In genomic region chr1:244112646-244113045, GRCh38 we compare ENCODE assay signal across 23 cellular contexts.
DNase-seq lines count a peak whose midpoint lies in the region; ATAC-seq, FAIRE-seq and TF ChIP-seq lines count a peak whose summit lies in the region.
"Had no signal": no experiment of that assay in that cellular context is flagged by ENCODE, and none has a peak within 500 bp of the region (broad histone marks: within the 10 kb centered on the region; RNA-seq: fewer than 3 reads in every experiment).

No MANE protein-coding gene starts in this region.

- no peak overlapping the region for H3K4me3 ChIP-seq in astrocyte (ENCODE audit: insufficient read depth, low read depth, low read length)
- H3K4me3 ChIP-seq: HAP-1, lower lobe of right lung, upper lobe of left lung had no signal

- H3K9ac ChIP-seq in astrocyte (ENCODE audit: low read length): peak overlapping the region; percentile 58

- H3K27ac ChIP-seq in astrocyte (ENCODE audit: low read depth, low read length): peak overlapping the region; percentile 82
- H3K27ac ChIP-seq: 22Rv1, lower lobe of right lung, upper lobe of left lung had no signal

- ATAC-seq in GM21576 (IDR thresholded peaks at IDR 0.05; ENCODE audit: unreplicated experiment): no peak
- no peak for ATAC-seq in activated naive CD4-positive, alpha-beta T cell treated with anti-CD3 and anti-CD28 coated beads, Interleukin-2, amount 50 U/mL, for 72 hours
- ATAC-seq: effector memory CD8-positive, alpha-beta T cell; HepG2; lower lobe of right lung had no signal

- CTCF ChIA-PET in HEK293T (lab: Yijun Ruan, JAX): no interaction called here

- DNase-seq in A172 (ENCODE audit: low spot score) (peak; percentile 88), HEK293T (ENCODE audit: extremely low spot score) (no peak), astrocyte (ENCODE audit: low read depth) (peak; percentile 93), glomerular visceral epithelial cell (ENCODE audit: extremely low spot score) (peak; percentile 83), NCI-H1417 treated with DMSO at 0.1 percent for 48 hours (lab: John Stamatoyannopoulos, UW) (no peak)
- DNase-seq in stimulated activated CD4-positive, alpha-beta T cell treated with anti-CD3 and anti-CD28 coated beads, Interleukin-12 subunit alpha, Interleukin-12 subunit beta, amount 100 ng/mL, for 4 hours: no peak
- no peak for DNase-seq in activated naive CD4-positive, alpha-beta T cell treated with anti-CD3 and anti-CD28 coated beads, Interleukin-2, amount 50 U/mL, for 72 hours (ENCODE audit: low spot score in 2 of 2)
- DNase-seq: activated CD4-positive, alpha-beta T cell treated with anti-CD3 and anti-CD28 coated beads for 4 hours; activated naive CD4-positive, alpha-beta T cell; effector memory CD8-positive, alpha-beta T cell; lower lobe of right lung; NCI-H1930; NCI-H69; OCI-M1; stimulated activated naive CD4-positive, alpha-beta T cell treated with Interleukin-2 at 50 U/mL for 16 hours; upper lobe of left lung had no signal

- no peak for TF ChIP-seq CTCF in astrocyte (IDR thresholded peaks at IDR 0.05; ENCODE audit: insufficient read depth, low read depth, low read length)

- H4K20me1 ChIP-seq in astrocyte (ENCODE audit: insufficient read depth, low read length): no peaks in the 10 kb centered on the region

- no peaks in the 10 kb centered on the region for H3K36me3 ChIP-seq in astrocyte (ENCODE audit: insufficient read depth, low read length)
- H3K36me3 ChIP-seq: HAP-1, lower lobe of right lung, upper lobe of left lung had no signal

- H3K9me3 Mint-ChIP-seq in astrocyte (ENCODE audit: unreplicated experiment): no peaks in the 10 kb centered on the region
- H3K9me3 Mint-ChIP-seq in activated naive CD4-positive, alpha-beta T cell treated with anti-CD3 and anti-CD28 coated beads, Interleukin-2, amount 50 U/mL, for 72 hours: peaks cover 0 to 5% of the 10 kb centered on the region in 2 donors
- H3K9me3 Mint-ChIP-seq: effector memory CD8-positive, alpha-beta T cell had no signal

- H3K9me3 ChIP-seq in astrocyte (ENCODE audit: insufficient read depth, low read depth, low read length): no peaks in the 10 kb centered on the region
- H3K9me3 ChIP-seq: HAP-1, lower lobe of right lung, upper lobe of left lung had no signal

- FAIRE-seq in astrocyte (lab: Jason Lieb, UNC): no peak
- FAIRE-seq: bronchial epithelial cell, GM12892, HepG2 had no signal

- no peaks in the 10 kb centered on the region for H3K36me3 Mint-ChIP-seq in astrocyte (ENCODE audit: low read depth, unreplicated experiment)
- H3K36me3 Mint-ChIP-seq in activated naive CD4-positive, alpha-beta T cell treated with anti-CD3 and anti-CD28 coated beads, Interleukin-2, amount 50 U/mL, for 72 hours: no peaks in the 10 kb centered on the region

- H2AFZ ChIP-seq in astrocyte (ENCODE audit: low read depth, low read length): no peak overlapping the region

- peaks cover 30% of the 10 kb centered on the region for H3K4me1 ChIP-seq in astrocyte (ENCODE audit: insufficient read depth, low read length)
- H3K4me1 ChIP-seq: lower lobe of right lung, upper lobe of left lung had no signal

- H3K27ac Mint-ChIP-seq in astrocyte (ENCODE audit: unreplicated experiment): peak overlapping the region; percentile 97
- no peak overlapping the region for H3K27ac Mint-ChIP-seq in activated naive CD4-positive, alpha-beta T cell treated with anti-CD3 and anti-CD28 coated beads, Interleukin-2, amount 50 U/mL, for 72 hours
- H3K27ac Mint-ChIP-seq: effector memory CD8-positive, alpha-beta T cell had no signal

- no peaks in the 10 kb centered on the region for H3K79me2 ChIP-seq in astrocyte (ENCODE audit: insufficient read depth, low read length)

- no peak overlapping the region for H3K4me3 Mint-ChIP-seq in astrocyte (ENCODE audit: unreplicated experiment)
- H3K4me3 Mint-ChIP-seq: effector memory CD8-positive, alpha-beta T cell; nephron had no signal

- H3K4me2 ChIP-seq in astrocyte (ENCODE audit: low read length): peak overlapping the region; percentile 49

- H3K27me3 Mint-ChIP-seq in astrocyte (ENCODE audit: low read depth, unreplicated experiment): peaks cover 8% of the 10 kb centered on the region

- POLR2A ChIA-PET in HEK293T (lab: Yijun Ruan, JAX): no interaction called here

- H3K27me3 ChIP-seq in astrocyte (ENCODE audit: insufficient read depth, low read length): no peaks in the 10 kb centered on the region
- H3K27me3 ChIP-seq: upper lobe of left lung had no signal

- H3K4me1 Mint-ChIP-seq in astrocyte (ENCODE audit: low read depth, unreplicated experiment): peaks cover 39% of the 10 kb centered on the region

TF ChIP-seq in HEK293T, 16 proteins besides CTCF, POLR2A, EP300 and RAD21:
- TF ChIP-seq FOXA1 (IDR thresholded peaks at IDR 0.05): no peak
- TF ChIP-seq PKNOX1 (IDR thresholded peaks at IDR 0.05): peak; percentile 12; the same call in 1 of the 2 replicates

Comparison
In these comparisons a context has a peak if more than half of its experiments do, and no peak if none do; other contexts are left out.
1. DNase-seq: peak in A172 (single experiment), astrocyte (single experiment) and glomerular visceral epithelial cell (single experiment); none in HEK293T (single experiment), stimulated activated CD4-positive, alpha-beta T cell treated with anti-CD3 and anti-CD28 coated beads, Interleukin-12 subunit alpha, Interleukin-12 subunit beta, amount 100 ng/mL, for 4 hours (single experiment), activated naive CD4-positive, alpha-beta T cell treated with anti-CD3 and anti-CD28 coated beads, Interleukin-2, amount 50 U/mL, for 72 hours (0 of 2) and NCI-H1417 treated with DMSO at 0.1 percent for 48 hours (single experiment).